1 cellular context compared by ENCODE assay signal in genomic region chr16:81106826-81107503, GRCh38.
TF ChIP-seq lines count a peak whose summit lies in the region.

No MANE protein-coding gene starts in this region.

TF ChIP-seq in K562, 482 proteins besides CTCF, POLR2A, EP300 and RAD21:
- TF ChIP-seq ATF1 (CRISPR knock-in tag; IDR thresholded peaks at IDR 0.05) = no peak
- TF ChIP-seq ATF1 (tag; IDR thresholded peaks at IDR 0.05) = 0 out of 2 replicates have a peak, but pooled peaks have one; percentile 14
- TF ChIP-seq ZNF197 (CRISPR knock-in tag; IDR thresholded peaks at IDR 0.05; ENCODE audit: low read depth) = no peak
TF ChIP-seq in K562: peak in this region for 1.
